Comparison of ENCODE assay signal across 25 cellular contexts in genomic region chr12:105076913-105077312, GRCh38.
"Had no signal": no experiment of that assay in that cellular context is flagged by ENCODE, and none has a peak within 500 bp of the region (broad histone marks: within the 10 kb centered on the region; RNA-seq: fewer than 3 reads in every experiment).

No MANE protein-coding gene starts in this region.

- H3K27ac Mint-ChIP-seq: effector memory CD8-positive, alpha-beta T cell; mesothelial cell of epicardium; naive thymus-derived CD4-positive, alpha-beta T cell; nephron progenitor cell; progenitor cell of endocrine pancreas; stimulated activated effector memory CD8-positive, alpha-beta T cell treated with anti-CD3 and anti-CD28 coated beads, Interleukin-12 subunit alpha, Interleukin-12 subunit beta, amount 100 ng/mL, for 72 hours had no signal

- H3K79me2 ChIP-seq: parathyroid adenoma had no signal

- H3K27me3 ChIP-seq: gastrocnemius medialis, hepatocyte, left lung, right lobe of liver, transverse colon, upper lobe of right lung, uterus had no signal

- DNase-seq: cortex of kidney; effector memory CD8-positive, alpha-beta T cell; erythroblast; esophagus squamous epithelium; gastrocnemius medialis; head of caudate nucleus; left cardiac atrium; left lung; mesenchymal stem cell; mucosa of descending colon; naive thymus-derived CD4-positive, alpha-beta T cell; nephron progenitor cell; right lobe of liver; stimulated activated CD4-positive, alpha-beta T cell treated with anti-CD3 and anti-CD28 coated beads, Interleukin-2, amount 100 ng/mL, for 24 hours; stimulated activated CD4-positive, alpha-beta T cell treated with anti-CD3 and anti-CD28 coated beads, Interleukin-4, amount 100 ng/mL, for 24 hours; stimulated activated naive CD8-positive, alpha-beta T cell treated with anti-CD3 and anti-CD28 coated beads, Interleukin-15, Interleukin-2, amounts not matched to agents 100 U/mL and 50 U/mL, for 24 hours; substantia nigra; transverse colon; upper lobe of right lung; uterus had no signal

- H3K4me1 ChIP-seq: gastrocnemius medialis, left lung, parathyroid adenoma, right lobe of liver, transverse colon, upper lobe of right lung, uterus had no signal

- H3K27ac ChIP-seq: esophagus squamous epithelium, gastrocnemius medialis, hepatocyte, left lung, parathyroid adenoma, right lobe of liver, transverse colon, upper lobe of right lung, uterus had no signal

- H3K36me3 ChIP-seq: esophagus squamous epithelium, gastrocnemius medialis, left lung, right lobe of liver, transverse colon, upper lobe of right lung, uterus had no signal

- H3K9me3 Mint-ChIP-seq: effector memory CD8-positive, alpha-beta T cell; mesothelial cell of epicardium; naive thymus-derived CD4-positive, alpha-beta T cell; nephron progenitor cell; stimulated activated effector memory CD8-positive, alpha-beta T cell treated with anti-CD3 and anti-CD28 coated beads, Interleukin-12 subunit alpha, Interleukin-12 subunit beta, amount 100 ng/mL, for 72 hours had no signal

- H3K9me3 ChIP-seq: esophagus squamous epithelium, gastrocnemius medialis, left lung, mucosa of descending colon, right lobe of liver, transverse colon, upper lobe of right lung, uterus had no signal

- H2AFZ ChIP-seq: hepatocyte, parathyroid adenoma had no signal

- H3K4me2 ChIP-seq: hepatocyte had no signal

- H3K9ac ChIP-seq: parathyroid adenoma had no signal

- ATAC-seq: effector memory CD8-positive, alpha-beta T cell; mucosa of descending colon; naive thymus-derived CD4-positive, alpha-beta T cell; right lobe of liver; stimulated activated effector memory CD8-positive, alpha-beta T cell treated with anti-CD3 and anti-CD28 coated beads, Interleukin-12 subunit alpha, Interleukin-12 subunit beta, amount 100 ng/mL, for 72 hours; stimulated activated naive CD8-positive, alpha-beta T cell treated with anti-CD3 and anti-CD28 coated beads, Interleukin-15, Interleukin-2, amounts not matched to agents 100 U/mL and 50 U/mL, for 24 hours; upper lobe of right lung had no signal

- H3K4me1 Mint-ChIP-seq: mesothelial cell of epicardium; naive thymus-derived CD4-positive, alpha-beta T cell; nephron progenitor cell; stimulated activated effector memory CD8-positive, alpha-beta T cell treated with anti-CD3 and anti-CD28 coated beads, Interleukin-12 subunit alpha, Interleukin-12 subunit beta, amount 100 ng/mL, for 72 hours had no signal

- H3K36me3 Mint-ChIP-seq: mesothelial cell of epicardium; stimulated activated effector memory CD8-positive, alpha-beta T cell treated with anti-CD3 and anti-CD28 coated beads, Interleukin-12 subunit alpha, Interleukin-12 subunit beta, amount 100 ng/mL, for 72 hours had no signal

- H3K4me3 Mint-ChIP-seq: effector memory CD8-positive, alpha-beta T cell; mesothelial cell of epicardium; naive thymus-derived CD4-positive, alpha-beta T cell; nephron progenitor cell; stimulated activated effector memory CD8-positive, alpha-beta T cell treated with anti-CD3 and anti-CD28 coated beads, Interleukin-12 subunit alpha, Interleukin-12 subunit beta, amount 100 ng/mL, for 72 hours had no signal

- H3K4me3 ChIP-seq: esophagus squamous epithelium, gastrocnemius medialis, hepatocyte, left lung, mucosa of descending colon, right lobe of liver, transverse colon, upper lobe of right lung, uterus had no signal
